In the genomic region with DNA sequence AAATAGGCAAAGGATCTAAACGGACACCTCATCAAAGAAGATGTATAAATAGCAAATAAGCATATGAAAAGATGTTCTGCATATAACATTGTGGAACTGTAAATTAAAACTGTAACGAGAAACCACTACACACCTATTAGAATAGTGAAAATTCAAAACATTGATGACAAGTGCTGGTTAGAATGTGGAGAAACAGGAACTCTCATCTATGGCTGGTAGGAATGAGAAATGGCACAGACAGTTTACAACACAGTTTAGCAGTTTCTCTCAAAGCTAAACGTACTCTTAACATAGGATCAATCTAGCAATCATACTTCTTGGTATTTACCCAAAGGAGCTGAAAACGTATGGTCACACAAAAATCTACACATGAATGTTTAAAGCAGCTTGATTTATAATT, we compare ENCODE assay signal across 16 cellular contexts.
A peak's percentile ranks its signal among the peaks of the same experiment; 100 is the strongest.
DNase-seq lines count a peak whose midpoint lies in the region; ATAC-seq, FAIRE-seq and TF ChIP-seq lines count a peak whose summit lies in the region.
"Had no signal": no experiment of that assay in that cellular context is flagged by ENCODE, and none has a peak within 500 bp of the region (broad histone marks: within the 10 kb centered on the region; RNA-seq: fewer than 3 reads in every experiment).

No MANE protein-coding gene starts in this region.

- H4K20me1 ChIP-seq in mammary epithelial cell (ENCODE audit: insufficient read depth, low read length) (no peaks in the 10 kb centered on the region), astrocyte (ENCODE audit: insufficient read depth, low read length) (no peaks in the 10 kb centered on the region)
- H4K20me1 ChIP-seq: BLaER1 had no signal

- no peak overlapping the region for H3K27ac ChIP-seq in mammary epithelial cell (ENCODE audit: insufficient read depth, low read depth, low read length)
- no peak overlapping the region for H3K27ac ChIP-seq in breast epithelium
- no peak overlapping the region for H3K27ac ChIP-seq in astrocyte (ENCODE audit: low read depth, low read length)
- H3K27ac ChIP-seq in foreskin keratinocyte: no peak overlapping the region
- H3K27ac ChIP-seq in endodermal cell (ENCODE audit: low read depth, low read length): no peak overlapping the region
- H3K27ac ChIP-seq: BLaER1, HL-60 had no signal

- intact Hi-C loops in mammary epithelial cell (cut with micrococcal nuclease): no loop called here
- intact Hi-C loops in breast epithelium (cut with DNase I; ENCODE audit: low total_unique reads): no loop called here

- 66% methylated on average over 4 of the region's 4 CpGs for WGBS in mammary epithelial cell (ENCODE audit: low coverage, missing lambda C conversion rate)
- 84 to 93% methylated on average over 2 of the region's 4 CpGs for WGBS in endodermal cell (ENCODE audit: insufficient coverage in 1 of 2, insufficient read length in 1 of 2), 2 experiments

- TF ChIP-seq CTCF in mammary epithelial cell (conservative IDR thresholded peaks at IDR 0.05 in 1 of 2, IDR thresholded peaks at IDR 0.05 in 1 of 2; ENCODE audit: extremely low read depth in 1 of 2, insufficient read depth in 1 of 2, low read depth in 1 of 2, low read length in 2 of 2): no peak
- TF ChIP-seq CTCF in breast epithelium (IDR thresholded peaks at IDR 0.05): no peak
- TF ChIP-seq CTCF in astrocyte (IDR thresholded peaks at IDR 0.05; ENCODE audit: insufficient read depth, low read depth, low read length): no peak
- TF ChIP-seq CTCF in foreskin keratinocyte (conservative IDR thresholded peaks at IDR 0.05): no peak
- no peak for TF ChIP-seq CTCF in endodermal cell (conservative IDR thresholded peaks at IDR 0.05)

- no peaks in the 10 kb centered on the region for H3K36me3 Mint-ChIP-seq in astrocyte (ENCODE audit: low read depth, unreplicated experiment)
- no peaks in the 10 kb centered on the region for H3K36me3 Mint-ChIP-seq in endodermal cell (ENCODE audit: low read depth)
- H3K36me3 Mint-ChIP-seq: CD14-positive monocyte; CD4-positive, alpha-beta memory T cell had no signal

- TF ChIP-seq POLR2A in breast epithelium (IDR thresholded peaks at IDR 0.05): no peak

- in situ Hi-C loops in mammary epithelial cell (cut with MboI; ENCODE audit: low sequenced_read_pairs in 2 of 2): no loop called here

- no peak overlapping the region for H3K4me3 ChIP-seq in mammary epithelial cell (replicated peaks in 1 of 3; ENCODE audit: insufficient read depth in 1 of 3, low read depth in 2 of 3, low read length in 3 of 3)
- no peak overlapping the region for H3K4me3 ChIP-seq in breast epithelium
- H3K4me3 ChIP-seq in astrocyte (ENCODE audit: insufficient read depth, low read depth, low read length): no peak overlapping the region
- no peak overlapping the region for H3K4me3 ChIP-seq in endodermal cell (ENCODE audit: low read length)
- H3K4me3 ChIP-seq: BLaER1 had no signal

- peak overlapping the region; percentile 58 for H2AFZ ChIP-seq in mammary epithelial cell (ENCODE audit: low read depth, low read length)
- H2AFZ ChIP-seq in astrocyte (ENCODE audit: low read depth, low read length): no peak overlapping the region

- DNase-seq in mammary epithelial cell: peak; percentile 21
- DNase-seq in breast epithelium (ENCODE audit: low spot score in 2 of 2): no peak
- DNase-seq in astrocyte (ENCODE audit: low read depth): no peak
- DNase-seq in foreskin keratinocyte: peak in 1 of 2 donors; percentile 36
- no peak for DNase-seq in endodermal cell
- DNase-seq: 8988T; CD4-positive, alpha-beta memory T cell; DMS79 treated with DMSO at 0.1 percent for 48 hours; GF-D8; GOT3; H7 had no signal

- H3K4me3 Mint-ChIP-seq in astrocyte (ENCODE audit: unreplicated experiment) (no peak overlapping the region), endodermal cell (no peak overlapping the region)
- H3K4me3 Mint-ChIP-seq: CD14-positive monocyte; CD4-positive, alpha-beta memory T cell had no signal

- no peaks in the 10 kb centered on the region for H3K4me1 ChIP-seq in mammary epithelial cell (ENCODE audit: insufficient read depth, low read length)
- no peaks in the 10 kb centered on the region for H3K4me1 ChIP-seq in breast epithelium
- H3K4me1 ChIP-seq in astrocyte (ENCODE audit: insufficient read depth, low read length): no peaks in the 10 kb centered on the region
- no peaks in the 10 kb centered on the region for H3K4me1 ChIP-seq in foreskin keratinocyte
- no peaks in the 10 kb centered on the region for H3K4me1 ChIP-seq in endodermal cell (ENCODE audit: control insufficient read depth, insufficient read depth, low read length)
- H3K4me1 ChIP-seq: BLaER1 had no signal

- no peak overlapping the region for H3K27ac Mint-ChIP-seq in astrocyte (ENCODE audit: unreplicated experiment)
- no peak overlapping the region for H3K27ac Mint-ChIP-seq in endodermal cell
- H3K27ac Mint-ChIP-seq: CD14-positive monocyte; CD4-positive, alpha-beta memory T cell had no signal

- H3K9ac ChIP-seq in mammary epithelial cell (ENCODE audit: insufficient read depth, low read length): no peak overlapping the region
- no peak overlapping the region for H3K9ac ChIP-seq in astrocyte (ENCODE audit: low read length)
- H3K9ac ChIP-seq in endodermal cell (ENCODE audit: extremely low read depth, low read length, poor library complexity, severe bottlenecking): no peak overlapping the region
- H3K9ac ChIP-seq: BLaER1 had no signal

- H3K4me1 Mint-ChIP-seq in astrocyte (ENCODE audit: low read depth, unreplicated experiment) (no peaks in the 10 kb centered on the region), endodermal cell (no peaks in the 10 kb centered on the region)
- H3K4me1 Mint-ChIP-seq: CD14-positive monocyte had no signal

- FAIRE-seq in astrocyte (lab: Jason Lieb, UNC): peak; percentile 26

- H3K9me3 Mint-ChIP-seq in astrocyte (ENCODE audit: unreplicated experiment) (peaks cover 2% of the 10 kb centered on the region), endodermal cell (no peaks in the 10 kb centered on the region)
- H3K9me3 Mint-ChIP-seq: CD4-positive, alpha-beta memory T cell had no signal

- H3K9me3 ChIP-seq in mammary epithelial cell (replicated peaks; ENCODE audit: insufficient read depth, low read length): no peaks in the 10 kb centered on the region
- no peaks in the 10 kb centered on the region for H3K9me3 ChIP-seq in breast epithelium
- H3K9me3 ChIP-seq in astrocyte (ENCODE audit: insufficient read depth, low read depth, low read length): no peaks in the 10 kb centered on the region
- no peaks in the 10 kb centered on the region for H3K9me3 ChIP-seq in endodermal cell (ENCODE audit: control insufficient read depth, low read length)
- H3K9me3 ChIP-seq: BLaER1 had no signal

- H3K27me3 Mint-ChIP-seq in astrocyte (ENCODE audit: low read depth, unreplicated experiment) (peaks cover 8% of the 10 kb centered on the region), endodermal cell (ENCODE audit: insufficient read depth) (no peaks in the 10 kb centered on the region)

- CTCF ChIA-PET in mammary epithelial cell (lab: Charles Lee; ENCODE audit: low non-redundant PET): no interaction called here

- H3K4me2 ChIP-seq in mammary epithelial cell (ENCODE audit: insufficient read depth, low read depth, low read length) (no peak overlapping the region), astrocyte (ENCODE audit: low read length) (no peak overlapping the region)
- H3K4me2 ChIP-seq: BLaER1 had no signal

- BruUV-seq in mammary epithelial cell (replicated peaks; lab: Mats Ljungman, UMichigan): no TSS peak

- H3K36me3 ChIP-seq in mammary epithelial cell (ENCODE audit: insufficient read depth, low read length) (no peaks in the 10 kb centered on the region), breast epithelium (no peaks in the 10 kb centered on the region), astrocyte (ENCODE audit: insufficient read depth, low read length) (no peaks in the 10 kb centered on the region), endodermal cell (ENCODE audit: control insufficient read depth, insufficient read depth, low read length) (no peaks in the 10 kb centered on the region)
- H3K36me3 ChIP-seq: BLaER1 had no signal

- H3K27me3 ChIP-seq in mammary epithelial cell (ENCODE audit: insufficient read depth, low read length) (no peaks in the 10 kb centered on the region), breast epithelium (no peaks in the 10 kb centered on the region), astrocyte (ENCODE audit: insufficient read depth, low read length) (no peaks in the 10 kb centered on the region), foreskin keratinocyte (no peaks in the 10 kb centered on the region), endodermal cell (ENCODE audit: control insufficient read depth, insufficient read depth, low read length, poor library complexity, severe bottlenecking) (no peaks in the 10 kb centered on the region)
- H3K27me3 ChIP-seq: BLaER1 had no signal

- peak; percentile 35 for ATAC-seq in foreskin keratinocyte
- ATAC-seq in HG02870 (IDR thresholded peaks at IDR 0.05; ENCODE audit: unreplicated experiment): no peak
- ATAC-seq in HG03521 (IDR thresholded peaks at IDR 0.05; ENCODE audit: unreplicated experiment): no peak

- H3K79me2 ChIP-seq in mammary epithelial cell (ENCODE audit: insufficient read depth, low read length): no peaks in the 10 kb centered on the region
- H3K79me2 ChIP-seq in astrocyte (ENCODE audit: insufficient read depth, low read length): no peaks in the 10 kb centered on the region

- dilution Hi-C loops in mammary epithelial cell (cut with HindIII; ENCODE audit: low sequenced_read_pairs): no loop called here
